25 cellular contexts compared by ENCODE assay signal in the genomic region with DNA sequence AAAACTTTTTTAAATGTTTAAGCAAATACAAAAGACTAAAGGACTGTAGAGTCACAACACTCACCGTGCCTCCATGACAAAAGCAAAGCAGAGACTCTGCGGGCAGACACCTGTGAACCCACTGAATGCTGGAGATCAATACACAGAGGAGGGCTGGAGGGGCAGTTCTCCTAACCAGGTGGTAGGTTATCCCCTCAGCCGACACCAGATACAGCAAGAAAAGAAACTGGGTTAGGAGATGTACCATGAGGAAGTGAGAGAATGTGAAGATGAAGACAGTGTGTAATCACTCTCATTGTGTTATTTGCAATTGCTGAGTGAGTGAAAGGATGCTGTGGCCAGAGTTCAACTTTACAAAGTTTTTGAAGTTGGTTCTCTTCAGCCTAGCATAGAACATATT.
"Had no signal": no experiment of that assay in that cellular context is flagged by ENCODE, and none has a peak within 500 bp of the region (broad histone marks: within the 10 kb centered on the region; RNA-seq: fewer than 3 reads in every experiment).

No MANE protein-coding gene starts in this region.

- ATAC-seq: K562, T-cell had no signal

- H3K9me3 ChIP-seq: SK-N-SH had no signal

- H3K4me2 ChIP-seq: KMS-11, SK-N-SH had no signal

- DNase-seq: NCI-H1092; NCI-H1105 treated with DMSO at 0.1 percent for 48 hours; NCI-H1417 treated with DMSO at 0.1 percent for 48 hours; NCI-H146; NCI-H1694 treated with DMSO at 0.1 percent for 48 hours; NCI-H1930; NCI-H2081; NCI-H2107; NCI-H226; NCI-H446; NCI-H510A; NCI-H524 treated with DMSO at 0.1 percent for 48 hours; NCI-H69; NCI-H774; NK-92 treated with Interleukin-12 subunit alpha and Interleukin-12 subunit beta, amount 100 ng/mL, for 24 hours; SHP77; SK-N-SH; SW 1271; T-cell had no signal

- H3K4me3 ChIP-seq: K562 had no signal

- FAIRE-seq: HTR-8/SVneo, K562, RCC 7860 had no signal

- H3K9ac ChIP-seq: KMS-11, SK-N-SH had no signal

- H3K27ac ChIP-seq: HL-60, KMS-11, RWPE1 had no signal
